Comparison of ENCODE assay signal across 8 cellular contexts in genomic region chr4:103370336-103370735, GRCh38.
"Had no signal": no experiment of that assay in that cellular context is flagged by ENCODE, and none has a peak within 500 bp of the region (broad histone marks: within the 10 kb centered on the region; RNA-seq: fewer than 3 reads in every experiment).

No MANE protein-coding gene starts in this region.

- H3K27ac Mint-ChIP-seq: IgD-negative memory B cell had no signal

- H3K27me3 Mint-ChIP-seq: IgD-negative memory B cell had no signal

- DNase-seq: H7, HCEC 1CT, KBM-7 had no signal

- H3K27ac ChIP-seq: HL-60, KMS-11 had no signal

- FAIRE-seq: H1, HepG2 had no signal

- H3K4me1 Mint-ChIP-seq: IgD-negative memory B cell had no signal

- H3K36me3 Mint-ChIP-seq: IgD-negative memory B cell had no signal

- H3K9ac ChIP-seq: KMS-11 had no signal

- H3K4me3 Mint-ChIP-seq: IgD-negative memory B cell had no signal

- H3K9me3 Mint-ChIP-seq: IgD-negative memory B cell had no signal

- H3K4me2 ChIP-seq: KMS-11 had no signal
